ENCODE assay signal across 12 cellular contexts in the genomic region with DNA sequence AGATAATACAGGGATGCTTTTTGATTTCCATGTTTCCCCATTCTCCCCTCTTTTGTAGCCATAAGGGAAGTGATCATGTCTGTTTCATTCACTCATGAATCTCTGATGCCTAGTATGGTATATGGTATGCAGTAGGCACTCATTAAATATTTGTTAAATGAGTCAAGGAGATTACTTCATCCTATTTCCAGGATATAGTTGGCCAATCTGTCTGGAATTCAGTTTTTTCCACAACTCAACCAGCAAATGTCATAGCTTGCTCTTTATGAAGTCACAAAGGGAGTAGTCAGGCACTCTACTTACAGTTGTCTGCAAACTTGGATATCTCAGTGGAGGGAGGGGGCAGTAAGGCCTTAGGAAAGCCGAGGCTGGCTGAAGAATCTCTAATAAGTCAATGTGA.
A peak's percentile ranks its signal among the peaks of the same experiment; 100 is the strongest.
DNase-seq lines count a peak whose midpoint lies in the region; ATAC-seq and TF ChIP-seq lines count a peak whose summit lies in the region.
"Had no signal": no experiment of that assay in that cellular context is flagged by ENCODE, and none has a peak within 500 bp of the region (broad histone marks: within the 10 kb centered on the region; RNA-seq: fewer than 3 reads in every experiment).

No MANE protein-coding gene starts in this region.

- no peaks in the 10 kb centered on the region for H3K36me3 ChIP-seq in RWPE2 (ENCODE audit: low read depth)
- H3K36me3 ChIP-seq: heart right ventricle had no signal

- CTCF ChIA-PET in activated CD4-positive, alpha-beta memory T cell treated with anti-CD3 and anti-CD28 coated beads for 36 hours (lab: Charles Lee), result no interaction called here

- H3K9me3 ChIP-seq in RWPE2 (ENCODE audit: severe bottlenecking), result no peaks in the 10 kb centered on the region
- H3K9me3 ChIP-seq: heart right ventricle had no signal

- TF ChIP-seq CTCF in RWPE2 (IDR thresholded peaks at IDR 0.05; ENCODE audit: poor library complexity, severe bottlenecking) (no peak), fibroblast of mammary gland (conservative IDR thresholded peaks at IDR 0.05; ENCODE audit: control insufficient read depth, insufficient read depth, low read depth, low read length) (no peak)

- no peaks in the 10 kb centered on the region for H3K27me3 ChIP-seq in RWPE2 (ENCODE audit: insufficient read depth, poor library complexity, severe bottlenecking)
- H3K27me3 ChIP-seq: heart right ventricle had no signal

- no peaks in the 10 kb centered on the region for H3K36me3 Mint-ChIP-seq in activated CD4-positive, alpha-beta memory T cell treated with anti-CD3 and anti-CD28 coated beads for 36 hours

- intact Hi-C loops in activated CD4-positive, alpha-beta memory T cell treated with anti-CD3 and anti-CD28 coated beads for 36 hours (cut with micrococcal nuclease), result no loop called here

- H3K27ac Mint-ChIP-seq in activated CD4-positive, alpha-beta memory T cell treated with anti-CD3 and anti-CD28 coated beads for 36 hours, result no peak overlapping the region

- H3K4me3 Mint-ChIP-seq in activated CD4-positive, alpha-beta memory T cell treated with anti-CD3 and anti-CD28 coated beads for 36 hours, result no peak overlapping the region

- DNase-seq in GM03348 (ENCODE audit: low spot score) (peak; percentile 51), RWPE2 (ENCODE audit: low spot score) (no peak), fibroblast of mammary gland (ENCODE audit: low read depth) (peak; percentile 92), skeletal muscle cell (ENCODE audit: low read depth) (peak; percentile 73), GF-D8 (lab: John Stamatoyannopoulos, UW) (no peak)
- no peak for DNase-seq in activated CD4-positive, alpha-beta memory T cell treated with anti-CD3 and anti-CD28 coated beads for 36 hours
- DNase-seq: effector CD4-positive, alpha-beta T cell; heart right ventricle; NCI-H1694; NCI-H526 treated with DMSO at 0.1 percent for 48 hours had no signal

- no peaks in the 10 kb centered on the region for H3K27me3 Mint-ChIP-seq in activated CD4-positive, alpha-beta memory T cell treated with anti-CD3 and anti-CD28 coated beads for 36 hours

- ATAC-seq in RWPE2 (ENCODE audit: low read depth) (peak; percentile 87), GM18909 (IDR thresholded peaks at IDR 0.05; ENCODE audit: poor library complexity, unreplicated experiment) (no peak)
- ATAC-seq: Panc1 had no signal

- POLR2A ChIA-PET in activated CD4-positive, alpha-beta memory T cell treated with anti-CD3 and anti-CD28 coated beads for 36 hours (lab: Charles Lee), result no interaction called here

- no peaks in the 10 kb centered on the region for H3K4me1 Mint-ChIP-seq in activated CD4-positive, alpha-beta memory T cell treated with anti-CD3 and anti-CD28 coated beads for 36 hours (ENCODE audit: low read depth)

- no peak overlapping the region for H3K4me3 ChIP-seq in RWPE2 (ENCODE audit: severe bottlenecking)
- no peak overlapping the region for H3K4me3 ChIP-seq in fibroblast of mammary gland (ENCODE audit: control insufficient read depth, low read depth, low read length)
- no peak overlapping the region for H3K4me3 ChIP-seq in skeletal muscle cell (ENCODE audit: low read depth, low read length)
- H3K4me3 ChIP-seq: heart right ventricle had no signal

- peaks cover 8% of the 10 kb centered on the region for H3K4me1 ChIP-seq in RWPE2 (ENCODE audit: insufficient read depth, poor library complexity, severe bottlenecking)

- peak overlapping the region; percentile 54 for H3K27ac ChIP-seq in RWPE2 (ENCODE audit: poor library complexity, severe bottlenecking)
- H3K27ac ChIP-seq: heart right ventricle had no signal

- H3K9me3 Mint-ChIP-seq in activated CD4-positive, alpha-beta memory T cell treated with anti-CD3 and anti-CD28 coated beads for 36 hours, result no peaks in the 10 kb centered on the region

Comparison
In these comparisons a context has a peak if more than half of its experiments do, and no peak if none do; other contexts are left out.
1. DNase-seq: peak in GM03348 (single experiment), fibroblast of mammary gland (single experiment) and skeletal muscle cell (single experiment); none in RWPE2 (single experiment), GF-D8 (single experiment) and activated CD4-positive, alpha-beta memory T cell treated with anti-CD3 and anti-CD28 coated beads for 36 hours (single experiment).